33 cellular contexts compared by ENCODE assay signal in genomic region chr2:152539424-152539823, GRCh38.
"Had no signal": no experiment of that assay in that cellular context is flagged by ENCODE, and none has a peak within 500 bp of the region (broad histone marks: within the 10 kb centered on the region; RNA-seq: fewer than 3 reads in every experiment).

No MANE protein-coding gene starts in this region.

- H3K9me3 Mint-ChIP-seq: activated CD4-positive, alpha-beta memory T cell treated with anti-CD3 and anti-CD28 coated beads, Interleukin-2, amount 10 ng/mL, durations not matched to agents 7 days and 5 days; activated naive CD4-positive, alpha-beta T cell treated with anti-CD3 and anti-CD28 coated beads, Interleukin-2, amount 10 ng/mL, durations not matched to agents 7 days and 5 days; activated naive CD8-positive, alpha-beta T cell treated with anti-CD3 and anti-CD28 coated beads, Interleukin-2, amount 10 ng/mL, durations not matched to agents 7 days and 5 days; activated T-cell treated with anti-CD3 and anti-CD28 coated beads, Interleukin-2, amount 50 U/mL, for 24 hours; activated T-cell treated with anti-CD3 and anti-CD28 coated beads, Interleukin-2, amount 50 U/mL, for 72 hours; brain; central memory CD8-positive, alpha-beta T cell; dendritic cell treated with granulocyte-macrophage colony-stimulating factor and Interleukin-4, amounts not matched to agents 40 ng/mL and 50 ng/mL, for 4 days; effector memory CD8-positive, alpha-beta T cell; T-helper 2 cell treated with Interferon-gamma antibody and Interleukin-4, amounts not matched to agents 5 μg/mL and 100 μg/mL, for 36 hours had no signal

- H3K27ac ChIP-seq: ascending aorta, breast epithelium, cardiac muscle cell, coronary artery, esophagus muscularis mucosa, foreskin keratinocyte, gastrocnemius medialis, heart left ventricle had no signal

- ATAC-seq: activated naive CD4-positive, alpha-beta T cell treated with anti-CD3 and anti-CD28 coated beads, Interleukin-2, amount 50 U/mL, for 72 hours; activated T-cell treated with anti-CD3 and anti-CD28 coated beads, Interleukin-2, amount 50 U/mL, for 72 hours; effector memory CD8-positive, alpha-beta T cell; foreskin keratinocyte; gastrocnemius medialis; heart left ventricle; T-helper 17 cell had no signal

- H3K4me1 Mint-ChIP-seq: activated CD4-positive, alpha-beta memory T cell treated with anti-CD3 and anti-CD28 coated beads, Interleukin-2, amount 10 ng/mL, durations not matched to agents 7 days and 5 days; activated CD4-positive, alpha-beta T cell treated with anti-CD3 and anti-CD28 coated beads, Interleukin-2, amount 10 ng/mL, durations not matched to agents 7 days and 5 days; activated naive CD4-positive, alpha-beta T cell treated with anti-CD3 and anti-CD28 coated beads, Interleukin-2, amount 10 ng/mL, durations not matched to agents 7 days and 5 days; activated naive CD8-positive, alpha-beta T cell treated with anti-CD3 and anti-CD28 coated beads, Interleukin-2, amount 10 ng/mL, durations not matched to agents 7 days and 5 days; central memory CD8-positive, alpha-beta T cell; T-helper 17 cell had no signal

- H3K36me3 ChIP-seq: ascending aorta, breast epithelium, cardiac muscle cell, gastrocnemius medialis had no signal

- H3K9me3 ChIP-seq: ascending aorta, breast epithelium, esophagus muscularis mucosa, gastrocnemius medialis, heart left ventricle had no signal

- H3K27ac Mint-ChIP-seq: activated CD4-positive, alpha-beta memory T cell treated with anti-CD3 and anti-CD28 coated beads, Interleukin-2, amount 10 ng/mL, durations not matched to agents 7 days and 5 days; activated CD4-positive, alpha-beta T cell treated with anti-CD3 and anti-CD28 coated beads, Interleukin-2, amount 10 ng/mL, durations not matched to agents 7 days and 5 days; activated naive CD4-positive, alpha-beta T cell treated with anti-CD3 and anti-CD28 coated beads, Interleukin-2, amount 10 ng/mL, durations not matched to agents 7 days and 5 days; activated naive CD4-positive, alpha-beta T cell treated with anti-CD3 and anti-CD28 coated beads, Interleukin-2, amount 50 U/mL, for 72 hours; activated naive CD8-positive, alpha-beta T cell treated with anti-CD3 and anti-CD28 coated beads, Interleukin-2, amount 10 ng/mL, durations not matched to agents 7 days and 5 days; activated T-cell treated with anti-CD3 and anti-CD28 coated beads, Interleukin-2, amount 50 U/mL, for 24 hours; activated T-cell treated with anti-CD3 and anti-CD28 coated beads, Interleukin-2, amount 50 U/mL, for 72 hours; dendritic cell treated with granulocyte-macrophage colony-stimulating factor and Interleukin-4, amounts not matched to agents 40 ng/mL and 50 ng/mL, for 4 days; effector memory CD8-positive, alpha-beta T cell; T-helper 17 cell; T-helper 2 cell treated with Interferon-gamma antibody and Interleukin-4, amounts not matched to agents 5 μg/mL and 100 μg/mL, for 36 hours had no signal

- H3K27me3 ChIP-seq: ascending aorta, breast epithelium, cardiac muscle cell, esophagus muscularis mucosa, foreskin keratinocyte, gastrocnemius medialis, heart left ventricle had no signal

- H3K27me3 Mint-ChIP-seq: brain; dendritic cell treated with granulocyte-macrophage colony-stimulating factor and Interleukin-4, amounts not matched to agents 40 ng/mL and 50 ng/mL, for 4 days had no signal

- H3K4me1 ChIP-seq: breast epithelium had no signal

- H3K36me3 Mint-ChIP-seq: activated naive CD4-positive, alpha-beta T cell treated with anti-CD3 and anti-CD28 coated beads, Interleukin-2, amount 10 ng/mL, durations not matched to agents 7 days and 5 days; activated naive CD8-positive, alpha-beta T cell treated with anti-CD3 and anti-CD28 coated beads, Interleukin-2, amount 10 ng/mL, durations not matched to agents 7 days and 5 days had no signal

- H3K4me3 ChIP-seq: ascending aorta, breast epithelium, cardiac muscle cell, coronary artery, esophagus muscularis mucosa, gastrocnemius medialis, heart left ventricle had no signal

- DNase-seq: activated CD4-positive, alpha-beta memory T cell treated with anti-CD3 and anti-CD28 coated beads, Interleukin-2, amount 10 ng/mL, durations not matched to agents 7 days and 5 days; activated CD4-positive, alpha-beta T cell treated with anti-CD3 and anti-CD28 coated beads for 1 hour; activated CD4-positive, alpha-beta T cell treated with anti-CD3 and anti-CD28 coated beads for 4 hours; activated CD4-positive, alpha-beta T cell treated with anti-CD3 and anti-CD28 coated beads, Interleukin-2, amount 10 ng/mL, durations not matched to agents 7 days and 5 days; activated CD4-positive, alpha-beta T cell treated with anti-CD3 and anti-CD28 coated beads, Interleukin-2, amount 50 U/mL, for 4 hours; activated CD8-positive, alpha-beta memory T cell treated with anti-CD3 and anti-CD28 coated beads, Interleukin-2, amount 50 U/mL, for 48 hours; activated gamma-delta T cell; activated naive CD4-positive, alpha-beta T cell; activated naive CD4-positive, alpha-beta T cell treated with anti-CD3 and anti-CD28 coated beads, Interleukin-2, amount 10 ng/mL, durations not matched to agents 7 days and 5 days; activated naive CD8-positive, alpha-beta T cell treated with anti-CD3 and anti-CD28 coated beads, Interleukin-2, amount 10 ng/mL, durations not matched to agents 7 days and 5 days; activated T-cell treated with anti-CD3 and anti-CD28 coated beads for 4 hours; activated T-cell treated with anti-CD3 and anti-CD28 coated beads, Interleukin-2, amount 50 U/mL, for 24 hours; activated T-cell treated with anti-CD3 and anti-CD28 coated beads, Interleukin-2, amount 50 U/mL, for 72 hours; effector CD4-positive, alpha-beta T cell; effector memory CD8-positive, alpha-beta T cell; erythroblast; foreskin keratinocyte; gastrocnemius medialis; glutamatergic neuron; heart left ventricle; T-helper 1 cell; T-helper 17 cell; T1000 had no signal

- H3K4me3 Mint-ChIP-seq: activated CD4-positive, alpha-beta memory T cell treated with anti-CD3 and anti-CD28 coated beads, Interleukin-2, amount 10 ng/mL, durations not matched to agents 7 days and 5 days; activated CD4-positive, alpha-beta T cell treated with anti-CD3 and anti-CD28 coated beads, Interleukin-2, amount 10 ng/mL, durations not matched to agents 7 days and 5 days; activated naive CD4-positive, alpha-beta T cell treated with anti-CD3 and anti-CD28 coated beads, Interleukin-2, amount 10 ng/mL, durations not matched to agents 7 days and 5 days; activated naive CD8-positive, alpha-beta T cell treated with anti-CD3 and anti-CD28 coated beads, Interleukin-2, amount 10 ng/mL, durations not matched to agents 7 days and 5 days; activated T-cell treated with anti-CD3 and anti-CD28 coated beads, Interleukin-2, amount 50 U/mL, for 24 hours; activated T-cell treated with anti-CD3 and anti-CD28 coated beads, Interleukin-2, amount 50 U/mL, for 72 hours; brain; central memory CD8-positive, alpha-beta T cell; dendritic cell treated with granulocyte-macrophage colony-stimulating factor and Interleukin-4, amounts not matched to agents 40 ng/mL and 50 ng/mL, for 4 days; effector memory CD8-positive, alpha-beta T cell; T-helper 17 cell; T-helper 2 cell treated with Interferon-gamma antibody and Interleukin-4, amounts not matched to agents 5 μg/mL and 100 μg/mL, for 36 hours had no signal
